28 cellular contexts compared by ENCODE assay signal in the genomic region with DNA sequence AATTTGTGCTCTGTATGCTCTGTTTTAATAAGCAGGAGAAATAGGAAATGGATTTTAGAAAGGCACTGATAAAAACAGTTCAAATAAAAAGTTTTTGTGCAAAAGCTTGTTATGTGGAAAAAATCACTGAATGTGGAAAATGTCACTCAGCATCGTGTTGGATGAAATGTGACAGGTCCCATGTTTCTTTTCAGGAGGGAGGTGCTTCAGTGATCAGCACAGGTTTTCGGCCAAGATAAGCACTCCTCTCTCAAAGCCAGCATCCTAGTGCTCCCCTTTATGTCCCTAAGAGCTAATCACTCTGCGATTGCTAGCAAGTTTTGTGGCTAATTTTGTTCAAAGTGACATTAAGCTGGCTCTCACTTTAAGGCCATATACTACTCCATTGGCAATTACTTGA.
"Had no signal": no experiment of that assay in that cellular context is flagged by ENCODE, and none has a peak within 500 bp of the region (broad histone marks: within the 10 kb centered on the region; RNA-seq: fewer than 3 reads in every experiment).

No MANE protein-coding gene starts in this region.

- H3K4me3 Mint-ChIP-seq: immature natural killer cell; mesothelial cell of epicardium; naive B cell; natural killer cell; nephron progenitor cell; stimulated activated naive CD8-positive, alpha-beta T cell treated with anti-CD3 and anti-CD28 coated beads, Interleukin-15, Interleukin-2, amounts not matched to agents 100 ng/mL and 50 ng/mL, for 24 hours had no signal

- ATAC-seq: left colon, left lung, natural killer cell, right lobe of liver, upper lobe of right lung had no signal

- H3K27ac ChIP-seq: left lung, lower lobe of right lung, ovary, right atrium auricular region, right lobe of liver, suprapubic skin, thoracic aorta, tibial artery, upper lobe of right lung had no signal

- H3K27me3 ChIP-seq: left lung, ovary, right atrium auricular region, right lobe of liver, suprapubic skin, tibial artery, upper lobe of right lung had no signal

- H3K4me1 ChIP-seq: left lung, lower lobe of right lung, right atrium auricular region, suprapubic skin, tibial artery, upper lobe of right lung had no signal

- H3K4me3 ChIP-seq: left lung, lower lobe of right lung, ovary, right atrium auricular region, right lobe of liver, smooth muscle cell, suprapubic skin, thoracic aorta, tibial artery, upper lobe of right lung had no signal

- H3K9me3 Mint-ChIP-seq: immature natural killer cell; mesothelial cell of epicardium; natural killer cell; nephron progenitor cell; stimulated activated naive CD8-positive, alpha-beta T cell treated with anti-CD3 and anti-CD28 coated beads, Interleukin-15, Interleukin-2, amounts not matched to agents 100 ng/mL and 50 ng/mL, for 24 hours had no signal

- H3K27ac Mint-ChIP-seq: immature natural killer cell, mesothelial cell of epicardium, natural killer cell, nephron progenitor cell, progenitor cell of endocrine pancreas had no signal

- H3K27me3 Mint-ChIP-seq: naive B cell; progenitor cell of endocrine pancreas; stimulated activated naive CD8-positive, alpha-beta T cell treated with anti-CD3 and anti-CD28 coated beads, Interleukin-15, Interleukin-2, amounts not matched to agents 100 ng/mL and 50 ng/mL, for 24 hours had no signal

- H3K9me3 ChIP-seq: left lung, lower lobe of right lung, ovary, right atrium auricular region, right lobe of liver, suprapubic skin, thoracic aorta, tibial artery, upper lobe of right lung had no signal

- H3K36me3 ChIP-seq: ovary, right lobe of liver, thoracic aorta, upper lobe of right lung had no signal

- DNase-seq: hypothalamus; immature natural killer cell; kidney; left colon; left lung; lower lobe of right lung; mammary epithelial cell; mesendoderm; naive B cell; natural killer cell; nephron progenitor cell; ovary; right lobe of liver; stimulated activated CD4-positive, alpha-beta T cell treated with anti-CD3 and anti-CD28 coated beads, Interleukin-2, amount 100 ng/mL, for 24 hours; stimulated activated CD4-positive, alpha-beta T cell treated with anti-CD3 and anti-CD28 coated beads, Interleukin-4, amount 100 ng/mL, for 1 hour; stimulated activated naive CD4-positive, alpha-beta T cell; tibial artery; trophoblast cell; upper lobe of right lung had no signal

- H3K36me3 Mint-ChIP-seq: natural killer cell had no signal

- FAIRE-seq: islet of Langerhans, kidney, urothelium cell line had no signal

- H3K4me1 Mint-ChIP-seq: natural killer cell had no signal

- H3K4me2 ChIP-seq: smooth muscle cell had no signal
